1 cellular context compared by ENCODE assay signal in genomic region chr11:64742940-64743590, GRCh38.
TF ChIP-seq lines count a peak whose summit lies in the region.

No MANE protein-coding gene starts in this region.

TF ChIP-seq in GM12878, 131 proteins besides CTCF, POLR2A, EP300 and RAD21 (continued from another document):
- TF ChIP-seq YY1 (IDR thresholded peaks at IDR 0.05; ENCODE audit: low read depth, low read length), result 0 out of 2 replicates have a peak, but pooled peaks have one; percentile 32
